In genomic region chr2:44163782-44164181, GRCh38 we compare ENCODE assay signal across 20 cellular contexts. TPM values are rescaled to one million over a fixed set of nuclear protein-coding genes. Genes with fewer than 3 reads are reported as not detected.
A peak's percentile ranks its signal among the peaks of the same experiment; 100 is the strongest.
DNase-seq lines count a peak whose midpoint lies in the region; FAIRE-seq and TF ChIP-seq lines count a peak whose summit lies in the region.
"Had no signal": no experiment of that assay in that cellular context is flagged by ENCODE, and none has a peak within 500 bp of the region (broad histone marks: within the 10 kb centered on the region; RNA-seq: fewer than 3 reads in every experiment).

No MANE protein-coding gene starts in this region.

- H2AK5ac ChIP-seq in H1 (ENCODE audit: low read depth, low read length): no peak overlapping the region

- H3K23me2 ChIP-seq in H1 (ENCODE audit: low read depth, low read length): peaks cover 3% of the 10 kb centered on the region; the same call in 1 of the 2 replicates

- no peak for TF ChIP-seq EP300 in H1 (IDR thresholded peaks at IDR 0.05; ENCODE audit: borderline replicate concordance in 1 of 2, low read depth in 2 of 2, low read length in 2 of 2)

- no peak for TF ChIP-seq POLR2A in H1 (IDR thresholded peaks at IDR 0.05; ENCODE audit: control extremely low read depth in 1 of 2, low read depth in 2 of 2, low read length in 2 of 2)

- WGBS in H1 (ENCODE audit: extremely low coverage in 1 of 2, insufficient coverage in 1 of 2, insufficient read length in 1 of 2, insufficient replicate concordance in 2 of 2, low coverage in 1 of 2, low lambda C conversion rate in 2 of 2, missing lambda C conversion rate in 1 of 2), 2 experiments: 88% methylated on average over 2 of the region's 2 CpGs; no CpG with 5 or more reads in 1 of the 2 experiments

- H4K91ac ChIP-seq in H1 (replicated peaks; ENCODE audit: insufficient read length, low read length): no peak overlapping the region

- in situ Hi-C loops in KBM-7 (cut with MboI; ENCODE audit: low pct_unique_long_range_greater_than_20kb, low sequenced_read_pairs): no loop called here
- in situ Hi-C loops in brain microvascular endothelial cell (cut with HindIII; ENCODE audit: low pct_ligation_motif_present, low sequenced_read_pairs): no loop called here

- H3K56ac ChIP-seq in H1 (replicated peaks; ENCODE audit: insufficient read length, low read depth, low read length): no peak overlapping the region

- H2BK20ac ChIP-seq in H1 (ENCODE audit: low read length): 0 out of 2 replicates have a peak overlapping the region, but pooled peaks have one; percentile 53

- H2AFZ ChIP-seq in H1 (ENCODE audit: low read length): no peak overlapping the region

- H4K8ac ChIP-seq in H1 (ENCODE audit: extremely low read depth, insufficient read depth, low read length): no peak overlapping the region

- no peak overlapping the region for H3K4me2 ChIP-seq in H1 (ENCODE audit: insufficient read depth in 1 of 2, low read depth in 2 of 2, low read length in 2 of 2)

- H3K14ac ChIP-seq in H1 (ENCODE audit: insufficient read length): no peak overlapping the region

- H2BK12ac ChIP-seq in H1 (ENCODE audit: low read depth, low read length): 0 out of 2 replicates have a peak overlapping the region, but pooled peaks have one; percentile 41

- no peaks in the 10 kb centered on the region for H4K20me1 ChIP-seq in H1 (replicated peaks in 1 of 2; ENCODE audit: control insufficient read depth in 1 of 2, insufficient read depth in 2 of 2, low read length in 2 of 2)
- H4K20me1 ChIP-seq: BLaER1 treated with 17β-estradiol and CSF1 and Interleukin-3, amounts not matched to agents 10 nM and 100 nM had no signal

- CTCF ChIA-PET in H1 (lab: Charles Lee; ENCODE audit: partially characterized antibody): interaction anchor here (0.6 to 1.8 kb wide), 7 partner anchors 10 to 567 kb away, joined by 3 to 5 read pairs (median 3); no protein-coding TSS in a partner anchor

- H3K18ac ChIP-seq in H1 (ENCODE audit: extremely low read depth, low read length): no peak overlapping the region

- no peak overlapping the region for H2BK5ac ChIP-seq in H1 (ENCODE audit: low read depth, low read length)

- no peaks in the 10 kb centered on the region for H3K27me3 ChIP-seq in H1 (replicated peaks in 1 of 4; ENCODE audit: control insufficient read depth in 3 of 4, extremely low read depth in 1 of 4, insufficient read depth in 3 of 4, low read length in 3 of 4)
- H3K27me3 ChIP-seq in brain microvascular endothelial cell (replicated peaks): no peaks in the 10 kb centered on the region
- H3K27me3 ChIP-seq: BLaER1 treated with 17β-estradiol and CSF1 and Interleukin-3, amounts not matched to agents 10 nM and 100 nM had no signal

- H3K4me3 ChIP-seq in H1 (ENCODE audit: extremely low read depth in 1 of 4, insufficient read depth in 2 of 4, low read depth in 3 of 4, low read length in 4 of 4): no peak overlapping the region
- no peak overlapping the region for H3K4me3 ChIP-seq in brain microvascular endothelial cell (ENCODE audit: low read depth, low read length)
- H3K4me3 ChIP-seq: BLaER1 treated with 17β-estradiol and CSF1 and Interleukin-3, amounts not matched to agents 10 nM and 100 nM; K562 had no signal

- H3K4ac ChIP-seq in H1 (replicated peaks; ENCODE audit: insufficient read length, low read depth, low read length): no peak overlapping the region

- H3K79me2 ChIP-seq in H1 (ENCODE audit: control insufficient read depth in 1 of 2, insufficient read depth in 2 of 2, low read length in 2 of 2): peaks cover 0 to 1% of the 10 kb centered on the region in 2 experiments; a peak in 1 of 4 replicates

- peak; percentile 70 for DNase-seq in CMK (ENCODE audit: low read depth)
- peak; percentile 63 for DNase-seq in KBM-7
- peak; percentile 27 for DNase-seq in SKM-1 treated with dmso at 0.1 percent for 144 hours (lab: John Stamatoyannopoulos, UW; ENCODE audit: unreplicated experiment)
- DNase-seq in H1 (ENCODE audit: low read depth in 1 of 2, low spot score in 2 of 2): no peak
- no peak for DNase-seq in urothelium cell line (ENCODE audit: low spot score)
- DNase-seq in brain microvascular endothelial cell: no peak
- DNase-seq in activated T-cell treated with anti-CD3 and anti-CD28 coated beads, Interleukin-2, amount 50 U/mL, for 48 hours: no peak
- DNase-seq: CD8-positive, alpha-beta memory T cell; DMS79; GOT3; NCI-H1092 treated with DMSO at 0.1 percent for 48 hours; NCI-H146; NCI-H2029 treated with DMSO at 0.1 percent for 48 hours; NCI-H2171; NCI-H446; NCI-H69; SHP77 had no signal

- TF ChIP-seq RAD21 in H1 (IDR thresholded peaks at IDR 0.05 in 1 of 2, conservative IDR thresholded peaks at IDR 0.05 in 1 of 2; ENCODE audit: low read depth in 2 of 2, low read length in 2 of 2): no peak

- no peak overlapping the region for H2BK120ac ChIP-seq in H1 (replicated peaks; ENCODE audit: low read depth, low read length)

- H3K23ac ChIP-seq in H1 (ENCODE audit: insufficient read length): no peak overlapping the region

- H3K36me3 ChIP-seq in H1 (ENCODE audit: control insufficient read depth in 2 of 4, insufficient read depth in 4 of 4, low read length in 3 of 4) (no peaks in the 10 kb centered on the region), brain microvascular endothelial cell (replicated peaks) (no peaks in the 10 kb centered on the region)
- H3K36me3 ChIP-seq: BLaER1 treated with 17β-estradiol and CSF1 and Interleukin-3, amounts not matched to agents 10 nM and 100 nM had no signal

- H3K27ac ChIP-seq in H1 (ENCODE audit: low read depth, low read length): no peak overlapping the region
- no peak overlapping the region for H3K27ac ChIP-seq in brain microvascular endothelial cell
- H3K27ac ChIP-seq: BLaER1 treated with 17β-estradiol and CSF1 and Interleukin-3, amounts not matched to agents 10 nM and 100 nM had no signal

- TF ChIP-seq CTCF in H1 (IDR thresholded peaks at IDR 0.05; ENCODE audit: control extremely low read depth in 1 of 3, insufficient read depth in 1 of 3, low read depth in 1 of 3, low read length in 3 of 3) (no peak), brain microvascular endothelial cell (IDR thresholded peaks at IDR 0.05; ENCODE audit: low read depth, low read length, missing control alignments) (no peak)

- H2BK15ac ChIP-seq in H1 (ENCODE audit: low read length): 0 out of 2 replicates have a peak overlapping the region, but pooled peaks have one; percentile 3

- no peaks in the 10 kb centered on the region for H3K79me1 ChIP-seq in H1 (ENCODE audit: low read depth, low read length)

- H3K9ac ChIP-seq in H1 (replicated peaks in 1 of 4; ENCODE audit: extremely low read depth in 1 of 4, low read depth in 3 of 4, low read length in 3 of 4): no peak overlapping the region
- H3K9ac ChIP-seq: BLaER1 treated with 17β-estradiol and CSF1 and Interleukin-3, amounts not matched to agents 10 nM and 100 nM had no signal

- H4K5ac ChIP-seq in H1 (ENCODE audit: insufficient read length, low read depth, low read length): no peak overlapping the region

- peaks cover 5 to 14% of the 10 kb centered on the region in 2 experiments for H3K9me3 ChIP-seq in H1 (ENCODE audit: insufficient read depth in 2 of 2, low read depth in 1 of 2, low read length in 1 of 2)

- POLR2A ChIA-PET in H1 (lab: Charles Lee; ENCODE audit: partially characterized antibody): interaction anchor here (1.4 kb wide), 1 partner anchor 8 kb away, joined by 3 read pairs; no protein-coding TSS in a partner anchor

- FAIRE-seq in H1 (lab: Jason Lieb, UNC): no peak
- FAIRE-seq in urothelium cell line (lab: Jason Lieb, UNC): no peak
- FAIRE-seq: G401.6, K562 had no signal

- peaks cover 0 to 5% (median 3%) of the 10 kb centered on the region in 4 experiments; a peak in 5 of 7 replicates for H3K4me1 ChIP-seq in H1 (replicated peaks in 1 of 4; ENCODE audit: control insufficient read depth in 3 of 4, insufficient read depth in 4 of 4, low read length in 3 of 4)

TF ChIP-seq in H1, 55 proteins besides CTCF, POLR2A, EP300 and RAD21 (continues in another document):
- TF ChIP-seq RBBP5 (IDR thresholded peaks at IDR 0.05; ENCODE audit: borderline replicate concordance, low read depth, low read length) (no peak), KDM4A (IDR thresholded peaks at IDR 0.05; ENCODE audit: low read depth, low read length, severe bottlenecking) (no peak), ATF2 (IDR thresholded peaks at IDR 0.05; ENCODE audit: low read length) (no peak), RXRA (IDR thresholded peaks at IDR 0.05; ENCODE audit: insufficient read depth, low read depth, low read length) (no peak), EZH2 (IDR thresholded peaks at IDR 0.05; ENCODE audit: low read depth, low read length, severe bottlenecking) (no peak), JUND (IDR thresholded peaks at IDR 0.05; ENCODE audit: low read length) (no peak), POLR2AphosphoS5 (IDR thresholded peaks at IDR 0.05; ENCODE audit: low read depth, low read length) (no peak), HDAC6 (IDR thresholded peaks at IDR 0.05; ENCODE audit: low read depth, low read length) (no peak), ATF3 (IDR thresholded peaks at IDR 0.05; ENCODE audit: insufficient read depth, low read depth, low read length) (no peak), KDM5A (IDR thresholded peaks at IDR 0.05; ENCODE audit: low read length) (no peak), KDM1A (IDR thresholded peaks at IDR 0.05; ENCODE audit: borderline replicate concordance, low read length) (no peak)

RNA-seq across cellular contexts. Expression of gene PPM1B, which starts 4.9 kb away (rescaled TPM):
- 126 TPM in 2 replicates for total RNA-seq in H1 (2021; fragmentation: NEBNext Ultra II Directional; extraction: Animal tissue kit (Norgen Biotek cat#: 25700))
- polyA plus RNA-seq in H1 (2011; rRNA removed): 33.3 and 43.6 TPM in 2 replicates
- polyA plus RNA-seq in H1 (2011; cell fraction: cytosol; rRNA removed): 73.1 TPM
- 18.1 TPM for polyA plus RNA-seq in H1 (2011; cell fraction: nucleus; rRNA removed)
- polyA plus RNA-seq in H1 (2012, experiment 1 of 2): 111 to 178 TPM (median 130 TPM) in 4 replicates
- 10.8 TPM for polyA plus RNA-seq in H1 (2012, experiment 2 of 2)
- 81.3 TPM for polyA plus RNA-seq in H1 (2013, experiment 1 of 2)
- polyA plus RNA-seq in H1 (2013, experiment 2 of 2): 79.6 TPM
- polyA minus RNA-seq in H1 (2011; rRNA and poly(A)+ RNA removed): 134 and 140 TPM in 2 replicates
- polyA minus RNA-seq in H1 (2011; cell fraction: cytosol; rRNA and poly(A)+ RNA removed): 99.5 TPM
- 116 TPM for polyA minus RNA-seq in H1 (2011; cell fraction: nucleus; rRNA and poly(A)+ RNA removed)

Comparison
In these comparisons a context has a peak if more than half of its experiments do, and no peak if none do; other contexts are left out.
1. DNase-seq: peak in CMK (single experiment), KBM-7 (single experiment) and SKM-1 treated with dmso at 0.1 percent for 144 hours (single experiment); none in H1 (0 of 2), urothelium cell line (single experiment), brain microvascular endothelial cell (single experiment) and activated T-cell treated with anti-CD3 and anti-CD28 coated beads, Interleukin-2, amount 50 U/mL, for 48 hours (0 of 2).